ENCODE assay signal across 9 cellular contexts in the genomic region with DNA sequence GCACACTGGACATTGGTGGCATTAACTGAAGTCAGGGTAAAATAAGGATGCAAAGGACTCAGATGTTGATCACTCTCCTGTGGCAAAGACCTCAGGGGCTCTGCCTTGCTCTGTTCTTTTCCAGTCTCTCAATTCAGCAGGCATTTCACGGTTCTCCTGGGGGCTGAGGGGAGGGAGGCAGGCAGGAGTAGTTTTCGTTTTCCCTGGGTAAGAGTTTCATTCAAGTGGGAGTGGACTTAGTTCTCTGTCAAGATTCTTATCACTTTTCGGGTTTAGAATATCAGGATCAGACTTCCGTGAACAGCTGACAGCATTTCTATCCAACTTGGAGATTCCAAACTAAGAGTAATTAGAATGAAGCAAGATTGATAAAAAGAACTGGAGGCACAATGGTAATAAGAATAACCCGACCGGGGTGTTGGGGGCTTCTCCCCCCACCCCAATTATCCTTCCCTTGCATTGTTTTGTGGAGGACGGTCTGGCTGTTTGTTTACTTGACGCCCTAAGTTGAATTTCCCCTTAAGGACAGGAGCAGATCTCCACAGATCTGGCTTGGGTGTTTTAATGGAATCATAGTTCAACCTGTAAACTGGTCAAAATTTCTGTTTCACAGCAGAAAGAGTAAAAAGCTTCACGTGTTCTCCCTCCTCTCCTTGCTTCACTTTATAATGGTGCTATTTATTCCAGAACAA. TPM values are rescaled to one million over a fixed set of nuclear protein-coding genes. Genes with fewer than 3 reads are reported as not detected.
DNase-seq lines count a peak whose midpoint lies in the region; ATAC-seq, FAIRE-seq and TF ChIP-seq lines count a peak whose summit lies in the region.
"Had no signal": no experiment of that assay in that cellular context is flagged by ENCODE, and none has a peak within 500 bp of the region (broad histone marks: within the 10 kb centered on the region; RNA-seq: fewer than 3 reads in every experiment).

No MANE protein-coding gene starts in this region.

- no peak for DNase-seq in Caco-2
- DNase-seq in pancreas: no peak
- no peak for DNase-seq in stimulated activated CD4-positive, alpha-beta T cell treated with anti-CD3 and anti-CD28 coated beads, Interleukin-2, amount 100 ng/mL, for 48 hours
- no peak for DNase-seq in NCI-H2107 (lab: John Stamatoyannopoulos, UW)
- no peak for DNase-seq in glomerular visceral epithelial cell (ENCODE audit: extremely low spot score)
- DNase-seq: SW 1271 had no signal

- H3K9ac ChIP-seq in Loucy (ENCODE audit: low read depth, low read length, poor library complexity, severe bottlenecking) (no peak overlapping the region), duodenal mucosa (ENCODE audit: low read depth in 1 of 2, low read length in 2 of 2) (peak overlapping the region; percentile 21 to 54)

- peaks cover 31% of the 10 kb centered on the region for H3K36me3 Mint-ChIP-seq in Caco-2 (ENCODE audit: insufficient read depth, unreplicated experiment)

- TF ChIP-seq CTCF in Caco-2 (IDR thresholded peaks at IDR 0.05; ENCODE audit: insufficient read depth in 1 of 2, low read depth in 1 of 2, low read length in 1 of 2, severe bottlenecking in 1 of 2, unreplicated experiment in 1 of 2) (no peak), Loucy (conservative IDR thresholded peaks at IDR 0.05; ENCODE audit: low read length) (no peak), pancreas (IDR thresholded peaks at IDR 0.05) (no peak)

- H3K4me2 ChIP-seq in Loucy (ENCODE audit: low read depth, low read length, poor library complexity, severe bottlenecking): peak overlapping the region; percentile 0

- peak overlapping the region; percentile 8; the same call in 1 of the 2 replicates for H2AFZ ChIP-seq in Loucy (ENCODE audit: low read length)

- peaks cover 28% of the 10 kb centered on the region for H3K4me1 ChIP-seq in Caco-2
- H3K4me1 ChIP-seq in Loucy (ENCODE audit: insufficient read depth, low read length, poor library complexity, severe bottlenecking): peaks cover 22% of the 10 kb centered on the region
- peaks cover 25 to 39% of the 10 kb centered on the region in 2 donors for H3K4me1 ChIP-seq in duodenal mucosa (ENCODE audit: control insufficient read depth in 1 of 2, insufficient read depth in 2 of 2, low read length in 2 of 2)
- H3K4me1 ChIP-seq in pancreas: peaks cover 0 to 18% (median 15%) of the 10 kb centered on the region in 3 donors

- no peaks in the 10 kb centered on the region for H3K27me3 Mint-ChIP-seq in Caco-2 (ENCODE audit: insufficient read depth, unreplicated experiment)

- H3F3A ChIP-seq in Loucy (ENCODE audit: low read depth): no peaks in the 10 kb centered on the region

- H3K27ac ChIP-seq in duodenal mucosa (ENCODE audit: low read depth, low read length) (no peak overlapping the region), pancreas (peak overlapping the region in 3 of 4 donors; percentile 90 to 96 (median 95))

- peaks cover 4% of the 10 kb centered on the region; the same call in 1 of the 2 replicates for H3K27me3 ChIP-seq in Caco-2 (replicated peaks; ENCODE audit: control insufficient read depth, insufficient read depth, low read length)
- peaks cover 5% of the 10 kb centered on the region for H3K27me3 ChIP-seq in Loucy (ENCODE audit: insufficient read depth, low read length, poor library complexity, severe bottlenecking)
- peaks cover 25 to 43% of the 10 kb centered on the region in 2 donors for H3K27me3 ChIP-seq in duodenal mucosa (ENCODE audit: control insufficient read depth in 1 of 2, insufficient read depth in 2 of 2, low read length in 2 of 2)
- H3K27me3 ChIP-seq in pancreas: no peaks in the 10 kb centered on the region

- H4K20me1 ChIP-seq in Loucy (ENCODE audit: insufficient read depth, low read length, poor library complexity, severe bottlenecking): peaks cover 17% of the 10 kb centered on the region

- no peak for ATAC-seq in pancreas
- no peak for ATAC-seq in HG02610 (IDR thresholded peaks at IDR 0.05; ENCODE audit: unreplicated experiment)

- 2 to 5% methylated on average over 9 of the region's 9 CpGs for WGBS in pancreas, 2 donors

- peak overlapping the region; percentile 91 for H3K4me3 Mint-ChIP-seq in Caco-2 (ENCODE audit: unreplicated experiment)

- no peak for FAIRE-seq in pancreas (lab: Jason Lieb, UNC)

- H3K36me3 ChIP-seq in Caco-2 (ENCODE audit: control insufficient read depth, insufficient read depth, low read length) (no peaks in the 10 kb centered on the region), Loucy (ENCODE audit: insufficient read depth, low read length) (no peaks in the 10 kb centered on the region), duodenal mucosa (ENCODE audit: control insufficient read depth in 1 of 2, insufficient read depth in 2 of 2, low read length in 2 of 2) (no peaks in the 10 kb centered on the region), pancreas (no peaks in the 10 kb centered on the region)

- POLR2A ChIA-PET in Caco-2 (lab: Charles Lee): no interaction called here

- H3K9me3 ChIP-seq in Caco-2: no peaks in the 10 kb centered on the region
- H3K9me3 ChIP-seq in Loucy (ENCODE audit: insufficient read depth, low read depth, low read length): no peaks in the 10 kb centered on the region
- H3K9me3 ChIP-seq in duodenal mucosa (ENCODE audit: control insufficient read depth in 1 of 2, low read length in 2 of 2): no peaks in the 10 kb centered on the region
- no peaks in the 10 kb centered on the region for H3K9me3 ChIP-seq in pancreas

- BruUV-seq in Caco-2 (replicated peaks; lab: Mats Ljungman, UMichigan): no TSS peak

- H3K4me3 ChIP-seq in Caco-2 (ENCODE audit: low read depth, low read length) (no peak overlapping the region), Loucy (ENCODE audit: low read length, poor library complexity, severe bottlenecking) (no peak overlapping the region), duodenal mucosa (ENCODE audit: low read depth in 1 of 2, low read length in 2 of 2) (peak overlapping the region; percentile 77 to 79), pancreas (peak overlapping the region in 2 of 4 donors; percentile 62 to 78)

- peak overlapping the region; percentile 83 for H3K27ac Mint-ChIP-seq in Caco-2 (ENCODE audit: unreplicated experiment)

- CTCF ChIA-PET in Caco-2 (lab: Charles Lee): interaction anchor here (1.8 kb wide), 1 partner anchor 129 kb away, joined by 6 read pairs; no protein-coding TSS in a partner anchor

- no peaks in the 10 kb centered on the region for H3K9me2 ChIP-seq in Loucy (replicated peaks; ENCODE audit: low read depth, low read length)

- intact Hi-C loops in Caco-2 (cut with micrococcal nuclease; ENCODE audit: unreplicated experiment): loop anchor here (5.0 to 10.0 kb wide), 3 partner anchors 61 to 409 kb away; partner anchors contain the start of genes ANGEL2, NSL1 and TATDN3
- intact Hi-C loops in pancreas (cut with DNase I): no loop called here

- H3K9me3 Mint-ChIP-seq in Caco-2 (ENCODE audit: unreplicated experiment): no peaks in the 10 kb centered on the region

- H3K79me2 ChIP-seq in Loucy (ENCODE audit: insufficient read depth, low read length): peaks cover 18% of the 10 kb centered on the region

- H3K4me1 Mint-ChIP-seq in Caco-2 (ENCODE audit: low read depth, unreplicated experiment): peaks cover 28% of the 10 kb centered on the region

RNA-seq across cellular contexts. Expression of gene ATF3, which starts 2.4 kb away (rescaled TPM):
- total RNA-seq in Caco-2 (2022) (21.8 and 25.8 TPM in 2 replicates), pancreas (10 to 100 TPM in 5 of 6 donors, 1 to 10 TPM in 1; 8.3 to 28.8 (median 17.3) TPM)
- 10 to 100 TPM; 22.8 to 25.6 TPM for polyA plus RNA-seq in pancreas

Comparison
In these comparisons a context has a peak if more than half of its experiments do, and no peak if none do; other contexts are left out.
1. H3K4me3 ChIP-seq: peak in duodenal mucosa (2 of 2); none in Caco-2 (single experiment) and Loucy (single experiment).